Comparison of ENCODE assay signal across 29 cellular contexts in the genomic region with DNA sequence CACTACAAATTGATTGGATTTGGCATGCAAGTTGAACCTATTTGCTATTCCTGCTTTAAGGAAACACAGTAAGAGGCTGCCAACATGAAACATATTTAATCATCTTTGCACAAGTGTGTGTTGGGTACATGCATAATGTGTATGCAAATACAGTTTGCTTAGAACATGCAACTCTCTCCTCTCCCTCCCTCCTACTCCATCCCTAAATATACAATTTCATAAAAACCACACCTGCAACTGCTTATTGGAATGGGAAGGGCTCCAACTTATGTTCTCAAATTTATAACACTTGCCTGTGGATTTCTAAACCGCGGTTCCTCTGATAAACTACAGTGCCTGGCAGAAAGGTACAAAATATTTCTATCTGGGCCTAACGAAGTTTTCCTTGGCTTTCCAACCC.
"Had no signal": no experiment of that assay in that cellular context is flagged by ENCODE, and none has a peak within 500 bp of the region (broad histone marks: within the 10 kb centered on the region; RNA-seq: fewer than 3 reads in every experiment).

No MANE protein-coding gene starts in this region.

- ATAC-seq: Panc1, Right ventricle myocardium inferior, SK-N-SH treated with all-trans-retinoic acid at 6 μM for 48 hours, T-cell had no signal

- H3K4me3 ChIP-seq: PC-9, SJCRH30, SK-N-MC had no signal

- H3K27me3 ChIP-seq: SJCRH30 had no signal

- H3K36me3 ChIP-seq: SJCRH30 had no signal

- H3K4me1 ChIP-seq: SJCRH30 had no signal

- DNase-seq: Karpas-422, KBM-7, MM.1S, MV-4-11, NCI-H1092, NCI-H1105, NCI-H1417 treated with DMSO at 0.1 percent for 48 hours, NCI-H1436 treated with DMSO at 0.1 percent for 48 hours, NCI-H1694 treated with DMSO at 0.1 percent for 48 hours, NCI-H187 treated with DMSO at 0.1 percent for 48 hours, NCI-H2081, NCI-H2171 treated with DMSO at 0.1 percent for 48 hours, NCI-H2227 treated with DMSO at 0.1 percent for 48 hours, NCI-H345, NCI-H446, NCI-H510A treated with DMSO at 0.1 percent for 48 hours, NCI-H524 treated with DMSO at 0.1 percent for 48 hours, NCI-H774, PC-9, SHP77, SIG-M5, SJCRH30, T-cell had no signal

- H3K9me3 ChIP-seq: SJCRH30 had no signal

- H3K27ac ChIP-seq: KMS-11, PC-9, RWPE1, SJCRH30, SK-N-MC had no signal
